8 cellular contexts compared by ENCODE assay signal in the genomic region with DNA sequence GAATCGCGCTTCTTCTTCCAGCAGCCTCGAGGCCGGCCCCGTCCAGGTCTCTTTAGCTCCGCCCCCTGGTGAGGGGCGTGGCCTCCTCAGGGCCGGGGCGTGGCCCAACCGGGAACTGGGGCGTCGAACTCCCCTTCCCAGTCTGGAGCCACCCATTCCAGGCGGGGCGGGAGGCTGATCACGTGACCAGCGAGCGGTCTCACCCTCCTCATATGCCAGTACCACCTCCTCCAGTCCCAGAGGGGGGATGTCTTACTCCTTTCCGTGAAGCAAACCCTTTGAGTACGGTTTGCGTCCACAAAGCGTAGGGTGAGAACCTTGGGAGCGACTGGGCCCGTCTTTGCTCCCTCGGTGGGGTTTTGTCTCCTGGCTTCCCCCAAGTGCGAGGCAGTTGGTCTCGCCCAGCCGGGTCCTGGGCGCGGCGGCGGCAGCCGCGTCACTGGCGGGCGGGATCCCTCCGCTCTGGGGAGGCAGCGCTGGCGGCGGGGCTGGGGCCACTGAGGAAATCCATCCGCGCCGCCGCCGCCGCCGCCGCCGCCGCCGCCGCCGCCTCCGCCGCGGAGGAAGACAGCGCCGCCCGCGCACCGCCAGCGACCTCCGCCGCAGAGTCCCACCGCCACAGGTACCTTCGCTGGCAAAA. TPM values are rescaled to one million over a fixed set of nuclear protein-coding genes. Genes with fewer than 3 reads are reported as not detected.
DNase-seq lines count a peak whose midpoint lies in the region; ATAC-seq, FAIRE-seq and TF ChIP-seq lines count a peak whose summit lies in the region.

A gene (plus strand): TSS at position 439 of the 640 bp plus-strand sequence. CDS start 2,526 bp downstream, outside the sequence.

- H4K8ac ChIP-seq in H1 (ENCODE audit: extremely low read depth, insufficient read depth, low read length) = peak within 1 kb of the TSS; percentile 99; the same call in 1 of the 2 replicates
- H4K8ac ChIP-seq in mesenchymal stem cell (ENCODE audit: low read length) = peak within 1 kb of the TSS; percentile 99

- H3K79me1 ChIP-seq in H1 (ENCODE audit: low read depth, low read length) (peaks cover 3% of the 10 kb centered on the region), mesenchymal stem cell (replicated peaks; ENCODE audit: low read length, poor library complexity, severe bottlenecking) (peaks cover 8% of the 10 kb centered on the region)

- no peak within 1 kb of the TSS for H3K14ac ChIP-seq in H1 (ENCODE audit: insufficient read length)
- peak within 1 kb of the TSS; percentile 82 to 95 for H3K14ac ChIP-seq in mesenchymal stem cell (ENCODE audit: low read length in 2 of 2)

- H3K56ac ChIP-seq in H1 (replicated peaks; ENCODE audit: insufficient read length, low read depth, low read length) = peak within 1 kb of the TSS; percentile 92

- H3K27me3 ChIP-seq in H1 (replicated peaks in 1 of 4; ENCODE audit: control insufficient read depth in 3 of 4, extremely low read depth in 1 of 4, insufficient read depth in 3 of 4, low read length in 3 of 4) (peaks cover 0 to 8% (median 6%) of the 10 kb centered on the region in 4 experiments; a peak in 4 of 7 replicates), mesenchymal stem cell (ENCODE audit: control insufficient read depth in 1 of 2, insufficient read depth in 1 of 2, low read length in 2 of 2) (no peaks in the 10 kb centered on the region)

- no peaks in the 10 kb centered on the region for H3K9me3 ChIP-seq in H1 (ENCODE audit: insufficient read depth in 2 of 2, low read depth in 1 of 2, low read length in 1 of 2)
- H3K9me3 ChIP-seq in mesenchymal stem cell (ENCODE audit: control insufficient read depth, low read length) = no peaks in the 10 kb centered on the region

- H3K36me3 ChIP-seq in H1 (ENCODE audit: control insufficient read depth in 2 of 4, insufficient read depth in 4 of 4, low read length in 3 of 4) (peaks cover 0 to 20% (median 11%) of the 10 kb centered on the region in 4 experiments; a peak in 6 of 8 replicates), mesenchymal stem cell (ENCODE audit: control insufficient read depth in 1 of 2, insufficient read depth in 2 of 2, low read depth in 1 of 2, low read length in 2 of 2) (peaks cover 21 to 22% of the 10 kb centered on the region in 2 experiments)

- peak in 1 of 2 experiments; percentile 99; a peak in 2 of 3 replicates for TF ChIP-seq EP300 in H1 (IDR thresholded peaks at IDR 0.05; ENCODE audit: borderline replicate concordance in 1 of 2, low read depth in 2 of 2, low read length in 2 of 2)

- peak within 1 kb of the TSS; percentile 99 for H2BK12ac ChIP-seq in H1 (ENCODE audit: low read depth, low read length)
- peak within 1 kb of the TSS; percentile 75 to 83 for H2BK12ac ChIP-seq in mesenchymal stem cell (ENCODE audit: low read length in 2 of 2)

- H3K4me1 ChIP-seq in H1 (replicated peaks in 1 of 4; ENCODE audit: control insufficient read depth in 3 of 4, insufficient read depth in 4 of 4, low read length in 3 of 4) (peaks cover 0 to 3% (median 0%) of the 10 kb centered on the region in 4 experiments; a peak in 2 of 7 replicates), mesenchymal stem cell (ENCODE audit: control insufficient read depth, insufficient read depth, low read depth, low read length) (peaks cover 10% of the 10 kb centered on the region)

- WGBS in H1 (ENCODE audit: extremely low coverage in 1 of 2, insufficient coverage in 1 of 2, insufficient read length in 1 of 2, insufficient replicate concordance in 2 of 2, low coverage in 1 of 2, low lambda C conversion rate in 2 of 2, missing lambda C conversion rate in 1 of 2), 2 experiments = 3% methylated on average over 33 of the region's 65 CpGs; no CpG with 5 or more reads in 1 of the 2 experiments
- WGBS in mesenchymal stem cell = under 1% methylated on average over 38 of the region's 65 CpGs

- H3K4ac ChIP-seq in H1 (replicated peaks; ENCODE audit: insufficient read length, low read depth, low read length) (peak within 1 kb of the TSS; percentile 40), mesenchymal stem cell (ENCODE audit: low read depth in 1 of 2, low read length in 2 of 2) (peak within 1 kb of the TSS; percentile 95 to 98)

- H3K4me3 ChIP-seq in H1 (ENCODE audit: extremely low read depth in 1 of 4, insufficient read depth in 2 of 4, low read depth in 3 of 4, low read length in 4 of 4) (peak within 1 kb of the TSS; percentile 72 to 99 (median 82)), mesenchymal stem cell (ENCODE audit: insufficient read depth in 1 of 2, low read depth in 1 of 2, low read length in 2 of 2) (peak within 1 kb of the TSS; percentile 82 to 89)

- no peaks in the 10 kb centered on the region for H3K79me2 ChIP-seq in H1 (ENCODE audit: control insufficient read depth in 1 of 2, insufficient read depth in 2 of 2, low read length in 2 of 2)

- H4K5ac ChIP-seq in H1 (ENCODE audit: insufficient read length, low read depth, low read length) = peak within 1 kb of the TSS; percentile 96

- H2AK5ac ChIP-seq in H1 (ENCODE audit: low read depth, low read length) (no peak within 1 kb of the TSS), mesenchymal stem cell (ENCODE audit: low read length, severe bottlenecking) (no peak within 1 kb of the TSS)

- H3K18ac ChIP-seq in H1 (ENCODE audit: extremely low read depth, low read length) (peak within 1 kb of the TSS; percentile 95), mesenchymal stem cell (ENCODE audit: low read depth in 1 of 2, low read length in 2 of 2) (peak within 1 kb of the TSS; percentile 85 to 97)

- peak; percentile 92 for FAIRE-seq in HTR-8/SVneo (lab: Jason Lieb, UNC)
- FAIRE-seq in H1 (lab: Jason Lieb, UNC) = no peak

- DNase-seq in COLO668 (lab: John Stamatoyannopoulos, UW; ENCODE audit: unreplicated experiment) (peak; percentile 98), HTR-8/SVneo (ENCODE audit: insufficient read length, low spot score) (peak; percentile 88), NOMO-1 treated with dmso at 0.1 percent for 144 hours (lab: John Stamatoyannopoulos, UW; ENCODE audit: unreplicated experiment) (peak; percentile 99), H1 (ENCODE audit: low read depth in 1 of 2, low spot score in 2 of 2) (peak; percentile 95 to 100), mesenchymal stem cell (peak; percentile 99)
- DNase-seq in activated CD8-positive, alpha-beta memory T cell treated with anti-CD3 and anti-CD28 coated beads for 48 hours (ENCODE audit: low read depth in 2 of 3, low spot score in 2 of 3) = peak; percentile 96 to 99 (median 98)
- peak; percentile 94 for DNase-seq in stimulated activated CD8-positive, alpha-beta memory T cell treated with anti-CD3 and anti-CD28 coated beads, Interleukin-12 subunit alpha, Interleukin-12 subunit beta, amount 100 ng/mL, for 4 hours (ENCODE audit: low read depth)

- H2BK5ac ChIP-seq in H1 (ENCODE audit: low read depth, low read length) (peak within 1 kb of the TSS; percentile 99), mesenchymal stem cell (ENCODE audit: low read depth, low read length, poor library complexity, severe bottlenecking) (peak within 1 kb of the TSS; percentile 98)

- peak within 1 kb of the TSS; percentile 75 for H2BK120ac ChIP-seq in H1 (replicated peaks; ENCODE audit: low read depth, low read length)
- peak within 1 kb of the TSS; percentile 96 for H2BK120ac ChIP-seq in mesenchymal stem cell (ENCODE audit: low read depth, low read length)

- H2AFZ ChIP-seq in H1 (ENCODE audit: low read length) = peak within 1 kb of the TSS; percentile 100
- H2AFZ ChIP-seq in mesenchymal stem cell (ENCODE audit: low read depth, low read length) = no peak within 1 kb of the TSS

- peak within 1 kb of the TSS; percentile 85 for H4K91ac ChIP-seq in H1 (replicated peaks; ENCODE audit: insufficient read length, low read length)
- H4K91ac ChIP-seq in mesenchymal stem cell (ENCODE audit: low read length) = peak within 1 kb of the TSS; percentile 98

- CTCF ChIA-PET in H1 (lab: Charles Lee; ENCODE audit: partially characterized antibody) = interaction anchor here (0.6 to 2.2 kb wide), 5 partner anchors 10 to 116 kb away, joined by 3 to 7 read pairs (median 4); no protein-coding TSS in a partner anchor

- H2BK20ac ChIP-seq in H1 (ENCODE audit: low read length) = 0 out of 2 replicates have a peak within 1 kb of the TSS, but pooled peaks have one; percentile 92

- H3K9ac ChIP-seq in H1 (replicated peaks in 1 of 4; ENCODE audit: extremely low read depth in 1 of 4, low read depth in 3 of 4, low read length in 3 of 4) = peak within 1 kb of the TSS; percentile 52 to 99 (median 96)
- peak within 1 kb of the TSS; percentile 99 for H3K9ac ChIP-seq in mesenchymal stem cell (ENCODE audit: low read length)

- POLR2A ChIA-PET in H1 (lab: Charles Lee; ENCODE audit: partially characterized antibody) = interaction anchor here (0.6 to 1.0 kb wide), 9 partner anchors 7 to 70 kb away, joined by 3 to 8 read pairs (median 4); no protein-coding TSS in a partner anchor

- peak within 1 kb of the TSS; percentile 100 for H3K27ac ChIP-seq in H1 (ENCODE audit: low read depth, low read length)
- peak within 1 kb of the TSS; percentile 99 for H3K27ac ChIP-seq in mesenchymal stem cell (ENCODE audit: low read length, poor library complexity, severe bottlenecking)

- no peak for TF ChIP-seq CTCF in H1 (IDR thresholded peaks at IDR 0.05; ENCODE audit: control extremely low read depth in 1 of 3, insufficient read depth in 1 of 3, low read depth in 1 of 3, low read length in 3 of 3)

- TF ChIP-seq RAD21 in H1 (IDR thresholded peaks at IDR 0.05 in 1 of 2, conservative IDR thresholded peaks at IDR 0.05 in 1 of 2; ENCODE audit: low read depth in 2 of 2, low read length in 2 of 2) = 0 out of 4 replicates have a peak, but pooled peaks of 1 of the 2 experiments have one; percentile 5

- H3K23me2 ChIP-seq in H1 (ENCODE audit: low read depth, low read length) = peaks cover 11% of the 10 kb centered on the region; the same call in 1 of the 2 replicates

- TF ChIP-seq POLR2A in H1 (IDR thresholded peaks at IDR 0.05; ENCODE audit: control extremely low read depth in 1 of 2, low read depth in 2 of 2, low read length in 2 of 2) = no peak; a peak in 1 of 3 replicates

- H3K4me2 ChIP-seq in H1 (ENCODE audit: insufficient read depth in 1 of 2, low read depth in 2 of 2, low read length in 2 of 2) (peak within 1 kb of the TSS; percentile 58 to 99), mesenchymal stem cell (ENCODE audit: low read length, poor library complexity, severe bottlenecking) (peak within 1 kb of the TSS; percentile 88)

- peak; percentile 36 for ATAC-seq in GM21367 (IDR thresholded peaks at IDR 0.05; ENCODE audit: unreplicated experiment)

- H2BK15ac ChIP-seq in H1 (ENCODE audit: low read length) = peak within 1 kb of the TSS; percentile 100
- peak within 1 kb of the TSS; percentile 60 for H2BK15ac ChIP-seq in mesenchymal stem cell (ENCODE audit: low read depth, poor library complexity, severe bottlenecking)

- H3K23ac ChIP-seq in H1 (ENCODE audit: insufficient read length) = no peak within 1 kb of the TSS
- H3K23ac ChIP-seq in mesenchymal stem cell (ENCODE audit: low read length in 2 of 2) = peak within 1 kb of the TSS in 1 of 2 experiments; percentile 85

- peaks cover 10 to 16% of the 10 kb centered on the region in 2 experiments for H4K20me1 ChIP-seq in H1 (replicated peaks in 1 of 2; ENCODE audit: control insufficient read depth in 1 of 2, insufficient read depth in 2 of 2, low read length in 2 of 2)

RNA-seq across cellular contexts. Expression of the gene that starts here (rescaled TPM):
- 157 and 160 TPM in 2 replicates for total RNA-seq in H1 (2021; fragmentation: NEBNext Ultra II Directional; extraction: Animal tissue kit (Norgen Biotek cat#: 25700))
- 260 and 351 TPM in 2 replicates for polyA plus RNA-seq in H1 (2011; rRNA removed)
- polyA plus RNA-seq in H1 (2011; cell fraction: cytosol; rRNA removed) = 192 TPM
- polyA plus RNA-seq in H1 (2011; cell fraction: nucleus; rRNA removed) = 230 TPM
- 133 to 215 TPM (median 185 TPM) in 4 replicates for polyA plus RNA-seq in H1 (2012, experiment 1 of 2)
- 219 TPM for polyA plus RNA-seq in H1 (2012, experiment 2 of 2)
- 68.1 TPM for polyA plus RNA-seq in H1 (2013, experiment 1 of 2)
- 69.3 TPM for polyA plus RNA-seq in H1 (2013, experiment 2 of 2)
- 87.9 and 102 TPM in 2 replicates for polyA minus RNA-seq in H1 (2011; rRNA and poly(A)+ RNA removed)
- polyA minus RNA-seq in H1 (2011; cell fraction: cytosol; rRNA and poly(A)+ RNA removed) = 71.6 TPM
- polyA minus RNA-seq in H1 (2011; cell fraction: nucleus; rRNA and poly(A)+ RNA removed) = 51.5 TPM
- 145 TPM for polyA plus RNA-seq in mesenchymal stem cell (2013, experiment 1 of 2)
- polyA plus RNA-seq in mesenchymal stem cell (2013, experiment 2 of 2) = 145 TPM

Comparison
In these comparisons a context has a peak if more than half of its experiments do, and no peak if none do; other contexts are left out.
1. Peak in every context shown above with its lines: DNase-seq, ATAC-seq, H3K4me3 ChIP-seq and H3K27ac ChIP-seq.